16 cellular contexts compared by ENCODE assay signal in the genomic region with DNA sequence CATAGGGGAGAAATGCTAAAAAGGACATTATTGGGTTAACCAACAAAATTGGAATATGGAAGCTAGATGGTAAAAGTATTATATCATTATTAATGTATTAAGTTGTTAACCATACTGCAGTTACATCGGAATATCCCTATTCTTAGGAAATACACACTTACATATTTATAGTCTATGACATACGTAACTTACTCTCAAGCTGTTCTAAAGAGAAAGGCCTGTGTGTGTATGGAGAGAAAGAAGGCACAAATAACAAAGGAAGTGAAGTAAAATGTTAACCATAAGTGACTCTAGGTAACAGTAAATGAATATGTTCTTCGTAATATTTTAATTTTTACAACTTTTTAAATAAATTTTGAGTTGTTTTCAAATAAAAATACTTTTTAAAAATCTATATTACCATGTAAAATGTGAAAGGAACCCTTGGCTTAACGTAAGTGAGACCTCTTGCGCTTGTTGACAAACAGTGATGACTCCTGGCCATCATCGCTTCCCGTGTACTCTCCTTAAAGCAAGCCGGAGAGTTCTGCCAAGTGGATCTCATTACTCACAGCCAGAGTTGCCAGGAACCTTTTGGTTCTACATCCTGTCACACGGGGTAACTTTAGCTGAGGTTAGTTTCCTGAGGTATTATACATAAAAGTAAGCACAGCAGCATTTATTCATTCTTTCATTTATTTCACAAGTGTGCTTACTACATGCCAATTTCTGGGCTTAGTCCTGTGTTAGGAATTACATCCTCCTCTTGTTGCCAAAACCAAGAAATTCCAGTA.
DNase-seq lines count a peak whose midpoint lies in the region; ATAC-seq and TF ChIP-seq lines count a peak whose summit lies in the region.
"Had no signal": no experiment of that assay in that cellular context is flagged by ENCODE, and none has a peak within 500 bp of the region (broad histone marks: within the 10 kb centered on the region; RNA-seq: fewer than 3 reads in every experiment).

No MANE protein-coding gene starts in this region.

- H3K36me3 ChIP-seq in adipocyte (ENCODE audit: control insufficient read depth, insufficient read depth, low read length, severe bottlenecking) = no peaks in the 10 kb centered on the region
- H3K36me3 ChIP-seq: BLaER1 treated with 17β-estradiol and CSF1 and Interleukin-3, amounts not matched to agents 10 nM and 100 nM had no signal

- DNase-seq in EH (ENCODE audit: low read depth) (peak; percentile 6), adipocyte (ENCODE audit: low read depth) (peak; percentile 6), fibroblast of the aortic adventitia (ENCODE audit: low read depth) (peak; percentile 59), pulmonary artery endothelial cell (ENCODE audit: low read depth, low spot score) (peak; percentile 87), retina (no peak), GM19238 (ENCODE audit: insufficient read length, low spot score) (no peak), mucosa of gallbladder (ENCODE audit: low spot score) (no peak)
- DNase-seq: activated CD4-positive, alpha-beta memory T cell treated with anti-CD3 and anti-CD28 coated beads for 36 hours; activated effector memory CD4-positive, alpha-beta T cell treated with Interleukin-2 at 50 U/mL for 16 hours; NCI-H1105; posterior cingulate gyrus; stimulated activated CD4-positive, alpha-beta T cell treated with anti-CD3 and anti-CD28 coated beads, Interleukin-4, amount 100 ng/mL, for 4 hours; stimulated activated naive B cell treated with anti-CD40 and anti-IgM and Interleukin-4, amounts not matched to agents 10 μg/mL and 1 μg/mL and 100 μg/mL, for 72 hours; T-helper 9 cell had no signal

- H3K4me1 ChIP-seq in adipocyte (ENCODE audit: control insufficient read depth, insufficient read depth, low read length) = peaks cover 26% of the 10 kb centered on the region
- H3K4me1 ChIP-seq: BLaER1 treated with 17β-estradiol and CSF1 and Interleukin-3, amounts not matched to agents 10 nM and 100 nM had no signal

- no peaks in the 10 kb centered on the region for H3K9me3 ChIP-seq in adipocyte (ENCODE audit: control insufficient read depth, low read length)
- H3K9me3 ChIP-seq: BLaER1 treated with 17β-estradiol and CSF1 and Interleukin-3, amounts not matched to agents 10 nM and 100 nM had no signal

- H3K4me3 ChIP-seq in adipocyte (ENCODE audit: low read length) = peak overlapping the region; percentile 42
- no peak overlapping the region for H3K4me3 ChIP-seq in fibroblast of the aortic adventitia (ENCODE audit: low read depth, low read length)
- H3K4me3 ChIP-seq: BLaER1 treated with 17β-estradiol and CSF1 and Interleukin-3, amounts not matched to agents 10 nM and 100 nM had no signal

- no peak overlapping the region for H3K9ac ChIP-seq in adipocyte (ENCODE audit: low read length)
- H3K9ac ChIP-seq: BLaER1 treated with 17β-estradiol and CSF1 and Interleukin-3, amounts not matched to agents 10 nM and 100 nM had no signal

- no peaks in the 10 kb centered on the region for H3K27me3 ChIP-seq in adipocyte (replicated peaks; ENCODE audit: control insufficient read depth, insufficient read depth, low read length)
- H3K27me3 ChIP-seq: BLaER1 treated with 17β-estradiol and CSF1 and Interleukin-3, amounts not matched to agents 10 nM and 100 nM had no signal

- ATAC-seq in GM18870 (IDR thresholded peaks at IDR 0.05; ENCODE audit: unreplicated experiment) = no peak
- ATAC-seq: stimulated activated naive B cell treated with anti-CD40 and anti-IgM and Interleukin-4, amounts not matched to agents 10 μg/mL and 1 μg/mL and 100 μg/mL, for 72 hours had no signal

- TF ChIP-seq CTCF in fibroblast of the aortic adventitia (IDR thresholded peaks at IDR 0.05; ENCODE audit: insufficient read depth, low read length) = no peak

Comparison
In these comparisons a context has a peak if more than half of its experiments do, and no peak if none do; other contexts are left out.
1. DNase-seq: peak in EH (single experiment), adipocyte (single experiment), fibroblast of the aortic adventitia (single experiment) and pulmonary artery endothelial cell (single experiment); none in retina (single experiment), GM19238 (single experiment) and mucosa of gallbladder (single experiment).